ENCODE assay signal across 9 cellular contexts in the genomic region with DNA sequence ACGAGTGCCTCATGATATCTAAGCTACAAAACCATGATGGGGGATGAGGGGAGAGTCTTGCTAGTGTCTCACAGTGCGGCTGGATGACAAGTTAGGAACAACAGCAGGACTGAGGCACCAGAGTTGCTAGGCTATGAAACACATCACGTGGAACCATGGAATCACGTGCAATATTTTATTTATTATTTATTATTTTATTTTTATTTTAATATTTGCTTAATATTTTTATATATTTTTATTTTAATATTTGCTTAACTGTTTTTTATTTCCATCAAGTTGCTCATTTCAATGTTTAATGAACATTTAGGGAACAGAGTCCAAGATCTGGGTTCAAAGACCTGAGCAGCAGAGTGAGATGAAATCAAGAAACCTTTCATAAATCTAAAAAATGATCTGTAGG.
"Had no signal": no experiment of that assay in that cellular context is flagged by ENCODE, and none has a peak within 500 bp of the region (broad histone marks: within the 10 kb centered on the region; RNA-seq: fewer than 3 reads in every experiment).

No MANE protein-coding gene starts in this region.

- H3K4me2 ChIP-seq: GM23338 had no signal

- H3K4me1 ChIP-seq: HAP-1 had no signal

- DNase-seq: GM23248, GOT3, H7, H9, HCEC 1CT, HFFc6 had no signal

- H3K36me3 ChIP-seq: HAP-1 had no signal

- H3K9me3 Mint-ChIP-seq: H9 had no signal

- H3K27ac Mint-ChIP-seq: GM23338, H9, HFFc6 had no signal

- H3K9ac ChIP-seq: GM23248 had no signal

- H3K4me3 ChIP-seq: GM23248, GM23338, HAP-1 had no signal

- H2AFZ ChIP-seq: GM23248, GM23338 had no signal

- H3K9me3 ChIP-seq: HAP-1 had no signal

- ATAC-seq: GM23338, HCT116 had no signal

- H3K4me1 Mint-ChIP-seq: GM23338 had no signal

- H3K27ac ChIP-seq: GM23248 had no signal

- H3K4me3 Mint-ChIP-seq: GM23338, H9, HFFc6 had no signal
